In genomic region chr12:22231836-22232235, GRCh38 we compare ENCODE assay signal across 21 cellular contexts.
A peak's percentile ranks its signal among the peaks of the same experiment; 100 is the strongest.
DNase-seq lines count a peak whose midpoint lies in the region; ATAC-seq and TF ChIP-seq lines count a peak whose summit lies in the region.
"Had no signal": no experiment of that assay in that cellular context is flagged by ENCODE, and none has a peak within 500 bp of the region (broad histone marks: within the 10 kb centered on the region; RNA-seq: fewer than 3 reads in every experiment).

No MANE protein-coding gene starts in this region.

- no peaks in the 10 kb centered on the region for H3K4me1 Mint-ChIP-seq in activated CD8-positive, alpha-beta memory T cell treated with anti-CD3 and anti-CD28 coated beads, Interleukin-2, amount 10 ng/mL, durations not matched to agents 7 days and 5 days

- H4K5ac ChIP-seq in IMR-90 (ENCODE audit: low read depth, low read length) (peak overlapping the region; percentile 82; the same call in 1 of the 2 replicates), mesendoderm (ENCODE audit: low read length) (no peak overlapping the region)

- H3K18ac ChIP-seq in IMR-90 (ENCODE audit: low read depth, low read length), result peak overlapping the region; percentile 87
- H3K18ac ChIP-seq in mesendoderm (ENCODE audit: low read length), result no peak overlapping the region

- H4K8ac ChIP-seq in IMR-90 (ENCODE audit: low read depth in 2 of 2, low read length in 2 of 2), result no peak overlapping the region
- no peak overlapping the region for H4K8ac ChIP-seq in mesendoderm (ENCODE audit: low read depth, low read length)

- H2BK20ac ChIP-seq in IMR-90 (ENCODE audit: low read depth, low read length), result no peak overlapping the region

- H3K79me1 ChIP-seq in IMR-90 (ENCODE audit: low read depth in 1 of 2, low read length in 2 of 2), result no peaks in the 10 kb centered on the region
- H3K79me1 ChIP-seq in mesendoderm (ENCODE audit: low read length), result no peaks in the 10 kb centered on the region

- no peak overlapping the region for H2BK5ac ChIP-seq in IMR-90 (ENCODE audit: low read depth, low read length, poor library complexity, severe bottlenecking)
- H2BK5ac ChIP-seq in mesendoderm (ENCODE audit: low read length), result no peak overlapping the region

- TF ChIP-seq RAD21 in IMR-90 (IDR thresholded peaks at IDR 0.05; ENCODE audit: low read length), result no peak

- H3K9me1 ChIP-seq in IMR-90 (ENCODE audit: insufficient read depth, low read length), result peaks cover 2% of the 10 kb centered on the region

- peak; percentile 22; the same call in 1 of the 2 replicates for TF ChIP-seq CTCF in BJ (IDR thresholded peaks at IDR 0.05; ENCODE audit: insufficient read depth, low read depth, low read length)
- no peak for TF ChIP-seq CTCF in IMR-90 (conservative IDR thresholded peaks at IDR 0.05; ENCODE audit: low read depth, low read length)
- TF ChIP-seq CTCF in choroid plexus epithelial cell (conservative IDR thresholded peaks at IDR 0.05; ENCODE audit: low read depth, low read length), result peak; percentile 23
- TF ChIP-seq CTCF in BE2C (IDR thresholded peaks at IDR 0.05; ENCODE audit: low read depth, low read length), result no peak

- no peak overlapping the region for H3K4ac ChIP-seq in IMR-90 (ENCODE audit: low read depth, low read length)
- H3K4ac ChIP-seq in mesendoderm (ENCODE audit: low read depth, low read length), result no peak overlapping the region

- no peaks in the 10 kb centered on the region for H3K27me3 Mint-ChIP-seq in activated CD8-positive, alpha-beta memory T cell treated with anti-CD3 and anti-CD28 coated beads, Interleukin-2, amount 10 ng/mL, durations not matched to agents 7 days and 5 days

- DNase-seq in BJ (ENCODE audit: low read depth) (no peak), IMR-90 (no peak), choroid plexus epithelial cell (ENCODE audit: low read depth) (peak; percentile 4), mesendoderm (peak; percentile 74), BE2C (no peak), DMS53 treated with DMSO at 0.1 percent for 48 hours (lab: John Stamatoyannopoulos, UW; ENCODE audit: unreplicated experiment) (no peak)
- DNase-seq in activated CD8-positive, alpha-beta memory T cell treated with anti-CD3 and anti-CD28 coated beads, Interleukin-2, amount 10 ng/mL, durations not matched to agents 7 days and 5 days, result no peak
- DNase-seq: adrenal gland, hypothalamus, left lung, MM.1S, NCI-H2081 treated with DMSO at 0.1 percent for 48 hours, NCI-H526, PC-3 had no signal

- H3K4me3 ChIP-seq in BJ (ENCODE audit: low read depth, low read length) (no peak overlapping the region), IMR-90 (ENCODE audit: insufficient read depth, low read depth, low read length) (no peak overlapping the region), choroid plexus epithelial cell (ENCODE audit: low read depth, low read length) (no peak overlapping the region), mesendoderm (ENCODE audit: low read length) (no peak overlapping the region), BE2C (ENCODE audit: low read depth, low read length) (no peak overlapping the region)
- H3K4me3 ChIP-seq: adrenal gland, BLaER1, esophagus muscularis mucosa, left lung, right atrium auricular region, suprapubic skin had no signal

- H2AK5ac ChIP-seq in IMR-90 (ENCODE audit: low read depth, low read length) (no peak overlapping the region), mesendoderm (ENCODE audit: low read length) (no peak overlapping the region)

- H3K4me1 ChIP-seq in IMR-90 (ENCODE audit: control insufficient read depth, insufficient read depth, low read length) (peaks cover 15% of the 10 kb centered on the region), mesendoderm (ENCODE audit: control insufficient read depth, low read depth, low read length) (no peaks in the 10 kb centered on the region), BE2C (no peaks in the 10 kb centered on the region)
- H3K4me1 ChIP-seq: adrenal gland, BLaER1, left lung, right atrium auricular region, suprapubic skin had no signal

- no peak overlapping the region for H3K27ac Mint-ChIP-seq in activated CD8-positive, alpha-beta memory T cell treated with anti-CD3 and anti-CD28 coated beads, Interleukin-2, amount 10 ng/mL, durations not matched to agents 7 days and 5 days
- H3K27ac Mint-ChIP-seq: activated T-helper 2 cell treated with anti-CD3 and anti-CD28 coated beads, Interferon-gamma antibody, Interleukin-2, Interleukin-4, amounts not matched to agents 10 μg/mL and 5 μg/mL and 100 μg/mL, durations not matched to agents 14 hours and 24 hours and 36 hours; dendritic cell treated with granulocyte-macrophage colony-stimulating factor and Interleukin-4, amounts not matched to agents 40 ng/mL and 50 ng/mL, for 4 days had no signal

- H3K9ac ChIP-seq in IMR-90 (ENCODE audit: low read depth, low read length) (no peak overlapping the region), mesendoderm (ENCODE audit: low read length) (no peak overlapping the region)
- H3K9ac ChIP-seq: BLaER1 had no signal

- POLR2A ChIA-PET in BJ (lab: Charles Lee) (no interaction called here), IMR-90 (lab: Charles Lee; ENCODE audit: unreplicated experiment) (no interaction called here)

- H4K91ac ChIP-seq in IMR-90 (ENCODE audit: insufficient read depth, low read depth, low read length), result 0 out of 2 replicates have a peak overlapping the region, but pooled peaks have one; percentile 5

- H3K4me3 Mint-ChIP-seq in activated CD8-positive, alpha-beta memory T cell treated with anti-CD3 and anti-CD28 coated beads, Interleukin-2, amount 10 ng/mL, durations not matched to agents 7 days and 5 days, result no peak overlapping the region
- H3K4me3 Mint-ChIP-seq: dendritic cell treated with granulocyte-macrophage colony-stimulating factor and Interleukin-4, amounts not matched to agents 40 ng/mL and 50 ng/mL, for 4 days had no signal

- H3K23ac ChIP-seq in IMR-90 (ENCODE audit: low read depth, low read length) (no peak overlapping the region), mesendoderm (ENCODE audit: low read length) (no peak overlapping the region)

- TF ChIP-seq POLR2A in IMR-90 (IDR thresholded peaks at IDR 0.05; ENCODE audit: low read depth, low read length), result no peak

- H3K27ac ChIP-seq in IMR-90 (ENCODE audit: insufficient read depth, low read length) (no peak overlapping the region), mesendoderm (ENCODE audit: low read depth, low read length) (no peak overlapping the region)
- H3K27ac ChIP-seq: adrenal gland, BLaER1, esophagus muscularis mucosa, left lung, right atrium auricular region, suprapubic skin had no signal

- in situ Hi-C loops in IMR-90 (cut with MboI; ENCODE audit: low sequenced_read_pairs), result no loop called here

- H3K36me3 ChIP-seq in BJ (ENCODE audit: control insufficient read depth, insufficient read depth, low read length) (no peaks in the 10 kb centered on the region), IMR-90 (ENCODE audit: control insufficient read depth, insufficient read depth, low read length) (no peaks in the 10 kb centered on the region), mesendoderm (ENCODE audit: control insufficient read depth, insufficient read depth, low read length) (no peaks in the 10 kb centered on the region), BE2C (no peaks in the 10 kb centered on the region)
- H3K36me3 ChIP-seq: adrenal gland, BLaER1, esophagus muscularis mucosa, left lung, right atrium auricular region, suprapubic skin had no signal

- dilution Hi-C loops in IMR-90 (cut with HindIII; ENCODE audit: low sequenced_read_pairs, unreplicated experiment), result no loop called here

- H3K14ac ChIP-seq in IMR-90 (replicated peaks; ENCODE audit: low read depth, low read length), result 0 out of 2 replicates have a peak overlapping the region, but pooled peaks have one; percentile 26

- H3K9me3 Mint-ChIP-seq in activated CD8-positive, alpha-beta memory T cell treated with anti-CD3 and anti-CD28 coated beads, Interleukin-2, amount 10 ng/mL, durations not matched to agents 7 days and 5 days (ENCODE audit: low read depth), result no peaks in the 10 kb centered on the region
- H3K9me3 Mint-ChIP-seq: activated T-helper 2 cell treated with anti-CD3 and anti-CD28 coated beads, Interferon-gamma antibody, Interleukin-2, Interleukin-4, amounts not matched to agents 10 μg/mL and 5 μg/mL and 100 μg/mL, durations not matched to agents 14 hours and 24 hours and 36 hours; dendritic cell treated with granulocyte-macrophage colony-stimulating factor and Interleukin-4, amounts not matched to agents 40 ng/mL and 50 ng/mL, for 4 days had no signal

- no peaks in the 10 kb centered on the region for H3K36me3 Mint-ChIP-seq in activated CD8-positive, alpha-beta memory T cell treated with anti-CD3 and anti-CD28 coated beads, Interleukin-2, amount 10 ng/mL, durations not matched to agents 7 days and 5 days

- WGBS in IMR-90 (ENCODE audit: extremely low coverage in 2 of 2, insufficient read length in 1 of 2), 2 experiments, result no CpG with 5 or more reads among the region's 1 CpG
- no CpG with 5 or more reads among the region's 1 CpG for WGBS in mesendoderm (ENCODE audit: extremely low coverage, insufficient coverage, low lambda C conversion rate)

- ATAC-seq in IMR-90 (ENCODE audit: low read depth), result no peak
- no peak for ATAC-seq in activated CD8-positive, alpha-beta memory T cell treated with anti-CD3 and anti-CD28 coated beads, Interleukin-2, amount 10 ng/mL, durations not matched to agents 7 days and 5 days
- no peak for ATAC-seq in GM21390 (IDR thresholded peaks at IDR 0.05; ENCODE audit: unreplicated experiment)
- ATAC-seq: left lung, PC-3 had no signal

- H3K79me2 ChIP-seq in mesendoderm (ENCODE audit: control insufficient read depth, insufficient read depth, low read length), result no peaks in the 10 kb centered on the region

- intact Hi-C loops in IMR-90 (cut with micrococcal nuclease), result loop anchor here (2.0 to 5.0 kb wide), 2 partner anchors 40 to 103 kb away; partner anchors contain the start of gene ST8SIA1

- H4K20me1 ChIP-seq in IMR-90 (ENCODE audit: insufficient read depth, low read length), result 0 out of 2 replicates have a peak, but pooled peaks cover 3% of the 10 kb centered on the region
- H4K20me1 ChIP-seq: BLaER1 had no signal

- H2AK9ac ChIP-seq in IMR-90 (replicated peaks; ENCODE audit: low read depth, low read length, poor library complexity), result no peak overlapping the region

- H3K4me2 ChIP-seq in IMR-90 (ENCODE audit: low read depth, low read length), result no peak overlapping the region
- no peak overlapping the region for H3K4me2 ChIP-seq in mesendoderm (ENCODE audit: low read length)
- H3K4me2 ChIP-seq: BLaER1 had no signal

- H2BK120ac ChIP-seq in IMR-90 (ENCODE audit: low read depth, low read length) (0 out of 2 replicates have a peak overlapping the region, but pooled peaks have one; percentile 33), mesendoderm (ENCODE audit: low read depth, low read length) (no peak overlapping the region)

- no peak overlapping the region for H2AFZ ChIP-seq in IMR-90 (replicated peaks; ENCODE audit: low read length, poor library complexity)

- CTCF ChIA-PET in BJ (lab: Yijun Ruan, JAX) (interaction anchor here (0.6 to 1.4 kb wide), 3 partner anchors 34 to 103 kb away, joined by 5 to 6 read pairs (median 5); partner anchors contain the start of gene ST8SIA1), IMR-90 (lab: Yijun Ruan, JAX) (interaction anchor here (0.7 to 2.1 kb wide), 2 partner anchors 31 to 103 kb away, joined by 3 to 11 read pairs; no protein-coding TSS in a partner anchor)
- CTCF ChIA-PET in activated CD8-positive, alpha-beta memory T cell treated with anti-CD3 and anti-CD28 coated beads, Interleukin-2, amount 10 ng/mL, durations not matched to agents 7 days and 5 days (lab: Charles Lee), result interaction anchor here (1.2 kb wide), 1 partner anchor 1283 kb away, joined by 3 read pairs; no protein-coding TSS in a partner anchor

- H3K9me3 ChIP-seq in IMR-90 (ENCODE audit: control insufficient read depth, insufficient read depth, low read length), result no peaks in the 10 kb centered on the region
- H3K9me3 ChIP-seq in BE2C, result no peaks in the 10 kb centered on the region
- H3K9me3 ChIP-seq: adrenal gland, BLaER1, esophagus muscularis mucosa, left lung, right atrium auricular region, suprapubic skin had no signal

- no TSS peak for BruUV-seq in IMR-90 (replicated peaks; lab: Mats Ljungman, UMichigan)

- no peak overlapping the region for H3K56ac ChIP-seq in IMR-90 (ENCODE audit: extremely low read depth, insufficient read depth, low read length)
- no peak overlapping the region for H3K56ac ChIP-seq in mesendoderm (ENCODE audit: low read length)

- H2BK15ac ChIP-seq in IMR-90 (ENCODE audit: low read depth, low read length) (peak overlapping the region; percentile 83; the same call in 2 of the 3 replicates), mesendoderm (replicated peaks; ENCODE audit: low read depth) (no peak overlapping the region)

- H3K27me3 ChIP-seq in BJ (ENCODE audit: control insufficient read depth, insufficient read depth, low read length) (no peaks in the 10 kb centered on the region), IMR-90 (ENCODE audit: control insufficient read depth, insufficient read depth, low read length) (no peaks in the 10 kb centered on the region; the same call in 1 of the 2 replicates), mesendoderm (ENCODE audit: insufficient read depth, low read length, poor library complexity) (no peaks in the 10 kb centered on the region), BE2C (no peaks in the 10 kb centered on the region; the same call in 1 of the 2 replicates)
- H3K27me3 ChIP-seq: adrenal gland, BLaER1, esophagus muscularis mucosa, right atrium auricular region, suprapubic skin had no signal

Comparison
In these comparisons a context has a peak if more than half of its experiments do, and no peak if none do; other contexts are left out.
1. DNase-seq: peak in choroid plexus epithelial cell (single experiment) and mesendoderm (single experiment); none in BJ (single experiment), IMR-90 (single experiment), activated CD8-positive, alpha-beta memory T cell treated with anti-CD3 and anti-CD28 coated beads, Interleukin-2, amount 10 ng/mL, durations not matched to agents 7 days and 5 days (single experiment), BE2C (single experiment) and DMS53 treated with DMSO at 0.1 percent for 48 hours (single experiment).
2. CTCF ChIP-seq: peak in BJ (single experiment) and choroid plexus epithelial cell (single experiment); none in IMR-90 (single experiment) and BE2C (single experiment).